31 cellular contexts compared by ENCODE assay signal in the genomic region with DNA sequence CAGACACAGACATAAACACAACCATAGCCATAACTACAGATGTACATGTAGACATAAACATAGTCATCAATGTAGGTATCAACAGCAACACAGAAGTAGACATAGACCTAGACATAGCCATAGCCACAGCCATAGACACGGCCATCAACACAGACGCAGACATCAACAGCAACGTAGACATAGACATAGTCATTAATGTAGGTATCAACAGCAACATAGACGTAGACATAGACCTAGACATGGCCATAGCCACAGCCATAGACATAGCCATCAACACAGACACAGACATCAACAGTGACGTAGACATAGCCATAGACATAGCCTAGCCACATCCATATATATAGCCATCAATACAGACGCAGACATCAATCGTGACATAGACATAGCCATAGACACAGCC.
DNase-seq lines count a peak whose midpoint lies in the region; ATAC-seq, FAIRE-seq and TF ChIP-seq lines count a peak whose summit lies in the region.
"Had no signal": no experiment of that assay in that cellular context is flagged by ENCODE, and none has a peak within 500 bp of the region (broad histone marks: within the 10 kb centered on the region; RNA-seq: fewer than 3 reads in every experiment).

No MANE protein-coding gene starts in this region.

- no peaks in the 10 kb centered on the region for H3K36me3 Mint-ChIP-seq in activated naive CD8-positive, alpha-beta T cell treated with anti-CD3 and anti-CD28 coated beads, Interleukin-2, amount 50 U/mL, for 24 hours (ENCODE audit: low read depth)
- H3K36me3 Mint-ChIP-seq in activated naive CD8-positive, alpha-beta T cell treated with anti-CD3 and anti-CD28 coated beads for 36 hours = no peaks in the 10 kb centered on the region
- H3K36me3 Mint-ChIP-seq: CD4-positive, CD25-positive, alpha-beta regulatory T cell; immature natural killer cell had no signal

- no peaks in the 10 kb centered on the region for H3K4me1 Mint-ChIP-seq in activated naive CD8-positive, alpha-beta T cell treated with anti-CD3 and anti-CD28 coated beads, Interleukin-2, amount 50 U/mL, for 24 hours
- H3K4me1 Mint-ChIP-seq in activated naive CD8-positive, alpha-beta T cell treated with anti-CD3 and anti-CD28 coated beads for 36 hours = no peaks in the 10 kb centered on the region
- H3K4me1 Mint-ChIP-seq: CD4-positive, CD25-positive, alpha-beta regulatory T cell; GM23338; immature natural killer cell had no signal

- TF ChIP-seq CTCF in K562 (IDR thresholded peaks at IDR 0.05 in 2 of 3, conservative IDR thresholded peaks at IDR 0.05 in 1 of 3; ENCODE audit: insufficient read depth in 2 of 3, low read depth in 1 of 3, low read length in 3 of 3) (no peak), HepG2 (CRISPR knock-in tag; IDR thresholded peaks at IDR 0.05) (no peak), thoracic aorta (IDR thresholded peaks at IDR 0.05) (no peak), PC-9 (conservative IDR thresholded peaks at IDR 0.05) (no peak)

- TF ChIP-seq RAD21 in K562 (CRISPR knock-in tag; conservative IDR thresholded peaks at IDR 0.05 in 1 of 2, IDR thresholded peaks at IDR 0.05 in 1 of 2) = no peak
- no peak for TF ChIP-seq RAD21 in HepG2 (CRISPR knock-in tag; IDR thresholded peaks at IDR 0.05)

- H4K20me1 ChIP-seq in K562 (replicated peaks; ENCODE audit: control insufficient read depth, insufficient read depth, low read length) (no peaks in the 10 kb centered on the region), HepG2 (ENCODE audit: insufficient read depth, low read length) (no peaks in the 10 kb centered on the region), PC-9 (ENCODE audit: insufficient read depth) (no peaks in the 10 kb centered on the region)

- no peaks in the 10 kb centered on the region for H3K9me3 ChIP-seq in K562 (replicated peaks; ENCODE audit: control insufficient read depth, insufficient read depth, low read depth, low read length)
- H3K9me3 ChIP-seq in HepG2 (ENCODE audit: low read length) = no peaks in the 10 kb centered on the region
- no peaks in the 10 kb centered on the region for H3K9me3 ChIP-seq in thoracic aorta
- no peaks in the 10 kb centered on the region for H3K9me3 ChIP-seq in PC-9 (ENCODE audit: insufficient read depth, low read depth)
- H3K9me3 ChIP-seq: sigmoid colon, SK-N-SH, suprapubic skin, uterus had no signal

- peaks cover 8% of the 10 kb centered on the region for H3K27me3 Mint-ChIP-seq in activated naive CD8-positive, alpha-beta T cell treated with anti-CD3 and anti-CD28 coated beads, Interleukin-2, amount 50 U/mL, for 24 hours
- peaks cover 12% of the 10 kb centered on the region for H3K27me3 Mint-ChIP-seq in activated naive CD8-positive, alpha-beta T cell treated with anti-CD3 and anti-CD28 coated beads for 36 hours

- intact Hi-C loops in K562 (cut with micrococcal nuclease) (no loop called here), HepG2 (cut with micrococcal nuclease; ENCODE audit: unreplicated experiment) (no loop called here), PC-9 (cut with micrococcal nuclease; ENCODE audit: unreplicated experiment) (no loop called here)

- FAIRE-seq in K562 (lab: Jason Lieb, UNC) (peak; percentile 75), HepG2 (lab: Jason Lieb, UNC) (peak; percentile 89)
- FAIRE-seq: GM19239, TTC549 had no signal

- no peak for DNase-seq in activated naive CD8-positive, alpha-beta T cell treated with anti-CD3 and anti-CD28 coated beads, Interleukin-2, amount 50 U/mL, for 24 hours
- DNase-seq in activated naive CD8-positive, alpha-beta T cell treated with anti-CD3 and anti-CD28 coated beads for 36 hours = no peak
- peak in 1 of 4 experiments; percentile 16 for DNase-seq in K562 (ENCODE audit: extremely low read depth in 1 of 4, low spot score in 3 of 4)
- no peak for DNase-seq in HepG2 (ENCODE audit: low spot score)
- no peak for DNase-seq in thoracic aorta (ENCODE audit: low spot score)
- DNase-seq in PC-9 = no peak
- DNase-seq: 8988T; activated naive CD4-positive, alpha-beta T cell treated with anti-CD3 and anti-CD28 coated beads for 36 hours; amniotic stem cell; CD4-positive, CD25-positive, alpha-beta regulatory T cell; DND-41; GF-D8; hypothalamus; immature natural killer cell; KBM-7; mesendoderm; NCI-H1105; NCI-H187; sigmoid colon; SK-N-SH; stimulated activated CD4-positive, alpha-beta T cell treated with anti-CD3 and anti-CD28 coated beads, Interleukin-4, amount 100 ng/mL, for 4 hours; uterus had no signal

- H3K27ac ChIP-seq in K562 (ENCODE audit: extremely low read depth, low read depth, low read length) (no peak overlapping the region), HepG2 (ENCODE audit: extremely low read length, insufficient read depth, low read length) (peak overlapping the region; percentile 92), thoracic aorta (no peak overlapping the region), PC-9 (no peak overlapping the region)
- H3K27ac ChIP-seq: epithelial cell of prostate, sigmoid colon, suprapubic skin, uterus had no signal

- H3K9me2 ChIP-seq in PC-9 (ENCODE audit: insufficient read depth) = no peaks in the 10 kb centered on the region
- H3K9me2 ChIP-seq: SK-N-SH had no signal

- H3K4me1 ChIP-seq in K562 (replicated peaks in 1 of 2; ENCODE audit: control insufficient read depth in 2 of 2, insufficient read depth in 2 of 2, low read length in 2 of 2) (no peaks in the 10 kb centered on the region), HepG2 (ENCODE audit: insufficient read depth, low read length) (peaks cover 57% of the 10 kb centered on the region), thoracic aorta (ENCODE audit: control insufficient read depth in 1 of 2, low read depth in 2 of 2) (no peaks in the 10 kb centered on the region), PC-9 (replicated peaks; ENCODE audit: insufficient read depth) (peaks cover 18% of the 10 kb centered on the region)
- H3K4me1 ChIP-seq: sigmoid colon, suprapubic skin, uterus had no signal

- no peaks in the 10 kb centered on the region for H3K9me1 ChIP-seq in K562 (ENCODE audit: control insufficient read depth, insufficient read depth, low read length)

- H3K4me3 ChIP-seq in K562 (no peak overlapping the region), HepG2 (replicated peaks in 1 of 3; ENCODE audit: insufficient read depth in 1 of 3, low read depth in 2 of 3, low read length in 3 of 3) (no peak overlapping the region), thoracic aorta (no peak overlapping the region), PC-9 (no peak overlapping the region)
- H3K4me3 ChIP-seq: GM23338, sigmoid colon, suprapubic skin, uterus had no signal

- H3K27me3 ChIP-seq in K562 (ENCODE audit: control insufficient read depth in 2 of 2, insufficient read depth in 2 of 2, low read length in 2 of 2) (peaks cover under 1 to 4% of the 10 kb centered on the region in 2 experiments; a peak in 3 of 5 replicates), HepG2 (ENCODE audit: control insufficient read depth in 1 of 2, insufficient read depth in 2 of 2, low read length in 2 of 2) (no peaks in the 10 kb centered on the region), thoracic aorta (replicated peaks; ENCODE audit: insufficient read depth) (no peaks in the 10 kb centered on the region), PC-9 (ENCODE audit: insufficient read depth, low read depth) (no peaks in the 10 kb centered on the region)
- H3K27me3 ChIP-seq: suprapubic skin, uterus had no signal

- H3K79me2 ChIP-seq in K562 (ENCODE audit: control insufficient read depth, insufficient read depth, low read length) (no peaks in the 10 kb centered on the region), HepG2 (ENCODE audit: insufficient read depth, low read length) (no peaks in the 10 kb centered on the region), PC-9 (ENCODE audit: low read depth) (no peaks in the 10 kb centered on the region)

- H2AFZ ChIP-seq in K562 (ENCODE audit: low read depth, low read length) (no peak overlapping the region), HepG2 (ENCODE audit: low read length) (no peak overlapping the region), PC-9 (no peak overlapping the region)
- H2AFZ ChIP-seq: GM23338 had no signal

- peak; percentile 40 for ATAC-seq in activated naive CD8-positive, alpha-beta T cell treated with anti-CD3 and anti-CD28 coated beads, Interleukin-2, amount 50 U/mL, for 24 hours
- no peak for ATAC-seq in K562
- no peak for ATAC-seq in HepG2
- peak; percentile 44 for ATAC-seq in thoracic aorta (ENCODE audit: insufficient number of reproducible peaks, low FRiP score, low read depth)
- no peak for ATAC-seq in HG03095 (IDR thresholded peaks at IDR 0.05; ENCODE audit: unreplicated experiment)
- no peak for ATAC-seq in HG03159 (IDR thresholded peaks at IDR 0.05; ENCODE audit: unreplicated experiment)
- ATAC-seq: GM23338, left lobe of liver had no signal

- H3K4me3 Mint-ChIP-seq in activated naive CD8-positive, alpha-beta T cell treated with anti-CD3 and anti-CD28 coated beads, Interleukin-2, amount 50 U/mL, for 24 hours = no peak overlapping the region
- no peak overlapping the region for H3K4me3 Mint-ChIP-seq in activated naive CD8-positive, alpha-beta T cell treated with anti-CD3 and anti-CD28 coated beads for 36 hours
- H3K4me3 Mint-ChIP-seq: activated naive CD4-positive, alpha-beta T cell treated with anti-CD3 and anti-CD28 coated beads for 36 hours; CD4-positive, CD25-positive, alpha-beta regulatory T cell; GM23338; immature natural killer cell; T-helper 1 cell treated with Interleukin-12 subunit alpha and Interleukin-12 subunit beta and Interleukin-4 antibody, amounts not matched to agents 30 μg/mL and 1 μg/mL, for 36 hours had no signal

- CTCF ChIA-PET in K562 (lab: Yijun Ruan, JAX; ENCODE audit: low intra/inter-chr PET ratio) = no interaction called here
- CTCF ChIA-PET in HepG2 (lab: Yijun Ruan, JAX; ENCODE audit: low intra/inter-chr PET ratio, low total read pairs) = no interaction called here
- CTCF ChIA-PET in PC-9 (lab: Charles Lee) = no interaction called here

- no peaks in the 10 kb centered on the region for H3F3A ChIP-seq in PC-9 (ENCODE audit: insufficient read depth, low read depth)

- H3K9me3 Mint-ChIP-seq in activated naive CD8-positive, alpha-beta T cell treated with anti-CD3 and anti-CD28 coated beads, Interleukin-2, amount 50 U/mL, for 24 hours = no peaks in the 10 kb centered on the region
- H3K9me3 Mint-ChIP-seq in activated naive CD8-positive, alpha-beta T cell treated with anti-CD3 and anti-CD28 coated beads for 36 hours = no peaks in the 10 kb centered on the region
- H3K9me3 Mint-ChIP-seq: activated naive CD4-positive, alpha-beta T cell treated with anti-CD3 and anti-CD28 coated beads for 36 hours; CD4-positive, CD25-positive, alpha-beta regulatory T cell; GM23338; immature natural killer cell; T-helper 1 cell treated with Interleukin-12 subunit alpha and Interleukin-12 subunit beta and Interleukin-4 antibody, amounts not matched to agents 30 μg/mL and 1 μg/mL, for 36 hours had no signal

- no TSS peak for BruUV-seq in K562 (replicated peaks; lab: Mats Ljungman, UMichigan)
- no TSS peak for BruUV-seq in HepG2 (replicated peaks; lab: Mats Ljungman, UMichigan)
- BruUV-seq in PC-9 (replicated peaks; lab: Mats Ljungman, UMichigan) = no TSS peak

- TF ChIP-seq POLR2A in K562 (conservative IDR thresholded peaks at IDR 0.05) (no peak), HepG2 (IDR thresholded peaks at IDR 0.05; ENCODE audit: insufficient read depth in 1 of 2, low read depth in 2 of 2, low read length in 2 of 2) (no peak)

- H3K4me2 ChIP-seq in K562 (ENCODE audit: insufficient read depth, low read length) (no peak overlapping the region), HepG2 (ENCODE audit: low read depth, low read length) (no peak overlapping the region), PC-9 (no peak overlapping the region)
- H3K4me2 ChIP-seq: GM23338, SK-N-SH had no signal

- H3K36me3 ChIP-seq in K562 (ENCODE audit: control insufficient read depth, insufficient read depth, low read length) (no peaks in the 10 kb centered on the region), HepG2 (replicated peaks in 1 of 2; ENCODE audit: control insufficient read depth in 1 of 2, insufficient read depth in 2 of 2, low read length in 2 of 2) (no peaks in the 10 kb centered on the region), thoracic aorta (no peaks in the 10 kb centered on the region), PC-9 (ENCODE audit: low read depth) (no peaks in the 10 kb centered on the region)
- H3K36me3 ChIP-seq: sigmoid colon, suprapubic skin, uterus had no signal

- POLR2A ChIA-PET in K562 (lab: Yijun Ruan, JAX) = no interaction called here
- POLR2A ChIA-PET in HepG2 (lab: Yijun Ruan, JAX) = no interaction called here
- POLR2A ChIA-PET in PC-9 (lab: Charles Lee; ENCODE audit: unreplicated experiment) = no interaction called here

- in situ Hi-C loops in K562 (cut with MboI) (no loop called here), HepG2 (cut with HindIII; ENCODE audit: extremely low pct_ligation_motif_present, low pct_unique_long_range_greater_than_20kb) (no loop called here)

- TF ChIP-seq EP300 in K562 (IDR thresholded peaks at IDR 0.05; ENCODE audit: low read length) (no peak), HepG2 (IDR thresholded peaks at IDR 0.05; ENCODE audit: low read depth in 2 of 2, low read length in 2 of 2) (no peak), HepG2 (CRISPR knock-in tag; IDR thresholded peaks at IDR 0.05; ENCODE audit: borderline replicate concordance) (no peak)

- no peak overlapping the region for H3K27ac Mint-ChIP-seq in activated naive CD8-positive, alpha-beta T cell treated with anti-CD3 and anti-CD28 coated beads, Interleukin-2, amount 50 U/mL, for 24 hours
- no peak overlapping the region for H3K27ac Mint-ChIP-seq in activated naive CD8-positive, alpha-beta T cell treated with anti-CD3 and anti-CD28 coated beads for 36 hours
- H3K27ac Mint-ChIP-seq: activated naive CD4-positive, alpha-beta T cell treated with anti-CD3 and anti-CD28 coated beads for 36 hours; CD4-positive, CD25-positive, alpha-beta regulatory T cell; GM23338; immature natural killer cell; T-helper 1 cell treated with Interleukin-12 subunit alpha and Interleukin-12 subunit beta and Interleukin-4 antibody, amounts not matched to agents 30 μg/mL and 1 μg/mL, for 36 hours had no signal

- 1% methylated on average over 7 of the region's 7 CpGs for WGBS in K562 (ENCODE audit: insufficient coverage, low coverage, missing lambda C conversion rate)
- 61% methylated on average over 7 of the region's 7 CpGs for WGBS in HepG2 (ENCODE audit: low lambda C conversion rate)

- H3K9ac ChIP-seq in K562 (ENCODE audit: insufficient read depth in 1 of 2, low read depth in 2 of 2, low read length in 2 of 2) (no peak overlapping the region), HepG2 (ENCODE audit: insufficient read depth, low read depth, low read length) (no peak overlapping the region)
- H3K9ac ChIP-seq: SK-N-SH had no signal

Comparison
In these comparisons a context has a peak if more than half of its experiments do, and no peak if none do; other contexts are left out.
1. ATAC-seq: peak in activated naive CD8-positive, alpha-beta T cell treated with anti-CD3 and anti-CD28 coated beads, Interleukin-2, amount 50 U/mL, for 24 hours (single experiment) and thoracic aorta (single experiment); none in K562 (single experiment), HepG2 (single experiment), HG03095 (single experiment) and HG03159 (single experiment).